13 cellular contexts compared by ENCODE assay signal in the genomic region with DNA sequence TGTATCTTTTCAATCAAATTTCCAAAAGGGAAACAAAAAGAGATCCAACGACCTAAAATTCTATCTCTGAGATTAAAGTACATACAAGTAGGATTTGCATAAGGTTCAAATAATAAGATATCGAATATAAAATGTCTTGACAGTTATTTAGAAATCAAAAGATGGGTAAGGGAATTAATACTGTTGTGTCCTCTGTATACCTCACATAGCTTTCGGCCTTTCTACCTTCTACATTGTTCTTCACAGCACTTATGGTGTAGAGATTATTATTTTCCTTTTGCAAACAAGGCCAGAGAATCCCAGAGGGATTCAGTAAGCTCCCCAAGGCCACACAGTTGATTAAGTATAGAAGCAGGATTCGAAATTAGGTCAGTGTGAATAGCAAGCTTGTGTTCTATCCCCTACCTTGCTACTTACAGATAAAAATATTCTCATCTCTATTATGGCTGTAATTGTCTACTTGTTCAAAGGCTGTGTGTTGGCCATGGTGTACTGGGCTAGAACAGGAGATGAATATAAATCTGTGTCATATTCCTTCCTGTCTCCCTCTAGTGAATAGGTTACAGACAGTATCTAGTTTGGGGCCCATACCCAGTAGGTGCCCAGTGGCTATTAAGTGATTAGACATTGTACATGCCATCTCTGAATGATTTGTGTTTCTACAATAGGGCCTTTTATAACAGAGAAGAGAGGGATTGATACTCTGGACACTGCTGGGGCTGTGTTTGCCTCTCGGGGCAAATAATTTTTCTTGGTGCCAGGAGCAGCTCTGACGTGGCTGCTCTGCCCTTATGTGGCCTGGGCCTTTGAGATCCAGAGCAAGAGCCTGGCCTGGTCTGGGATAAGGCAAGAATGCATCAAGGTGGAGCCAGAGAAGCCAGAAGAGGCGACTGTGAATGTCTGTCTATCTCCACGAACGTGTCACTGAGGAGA.
DNase-seq lines count a peak whose midpoint lies in the region; ATAC-seq, FAIRE-seq and TF ChIP-seq lines count a peak whose summit lies in the region.
"Had no signal": no experiment of that assay in that cellular context is flagged by ENCODE, and none has a peak within 500 bp of the region (broad histone marks: within the 10 kb centered on the region; RNA-seq: fewer than 3 reads in every experiment).

No MANE protein-coding gene starts in this region.

- WGBS in pancreas, 2 donors = 71 to 77% methylated on average over 9 of the region's 9 CpGs

- no peaks in the 10 kb centered on the region for H3K4me1 Mint-ChIP-seq in activated T-cell treated with anti-CD3 and anti-CD28 coated beads, Interleukin-2, amount 50 U/mL, for 24 hours (ENCODE audit: low read depth)
- H3K4me1 Mint-ChIP-seq: activated T-helper 17 cell treated with anti-CD3 and anti-CD28 coated beads, Interleukin-2, amount 50 U/mL, for 72 hours had no signal

- DNase-seq in ACHN = peak; percentile 39
- DNase-seq in amygdala (lab: John Stamatoyannopoulos, UW) = peak in 48 of 56 donors; percentile 1 to 63 (median 26)
- DNase-seq in foreskin keratinocyte = peak in 1 of 2 donors; percentile 10
- no peak for DNase-seq in pancreas
- DNase-seq in kidney glomerular epithelial cell (lab: John Stamatoyannopoulos, UW) = no peak
- no peak for DNase-seq in HuH-7 (ENCODE audit: low spot score)
- DNase-seq in activated T-cell treated with anti-CD3 and anti-CD28 coated beads, Interleukin-2, amount 50 U/mL, for 24 hours = no peak
- no peak for DNase-seq in stimulated activated CD4-positive, alpha-beta T cell treated with anti-CD3 and anti-CD28 coated beads, Interleukin-4, amount 100 ng/mL, for 4 hours
- DNase-seq: AML-193, ovary, SHP77 had no signal

- in situ Hi-C loops in ACHN (cut with HindIII; ENCODE audit: low pct_ligation_motif_present, low pct_unique_long_range_greater_than_20kb, low sequenced_read_pairs) = no loop called here

- intact Hi-C loops in pancreas (cut with DNase I) = no loop called here

- no peaks in the 10 kb centered on the region for H3K36me3 Mint-ChIP-seq in activated T-cell treated with anti-CD3 and anti-CD28 coated beads, Interleukin-2, amount 50 U/mL, for 24 hours (ENCODE audit: low read depth)

- H3K9me3 Mint-ChIP-seq in activated T-cell treated with anti-CD3 and anti-CD28 coated beads, Interleukin-2, amount 50 U/mL, for 24 hours = no peaks in the 10 kb centered on the region

- no peak overlapping the region for H3K4me3 ChIP-seq in pancreas
- H3K4me3 ChIP-seq: ovary had no signal

- TF ChIP-seq CTCF in foreskin keratinocyte (conservative IDR thresholded peaks at IDR 0.05) = no peak
- no peak for TF ChIP-seq CTCF in pancreas (IDR thresholded peaks at IDR 0.05)

- ATAC-seq in foreskin keratinocyte (no peak), pancreas (no peak)
- ATAC-seq: activated CD4-positive, CD25-positive, alpha-beta regulatory T cell treated with anti-CD3 and anti-CD28 coated beads, Interleukin-2, amount 50 U/mL, for 24 hours; activated T-helper 17 cell treated with anti-CD3 and anti-CD28 coated beads, Interleukin-2, amount 50 U/mL, for 72 hours had no signal

- no peak for FAIRE-seq in pancreas (lab: Jason Lieb, UNC)

- no peak overlapping the region for H3K4me3 Mint-ChIP-seq in activated T-cell treated with anti-CD3 and anti-CD28 coated beads, Interleukin-2, amount 50 U/mL, for 24 hours
- H3K4me3 Mint-ChIP-seq: activated T-helper 17 cell treated with anti-CD3 and anti-CD28 coated beads, Interleukin-2, amount 50 U/mL, for 72 hours had no signal

- H3K4me1 ChIP-seq in foreskin keratinocyte (peaks cover 23% of the 10 kb centered on the region), pancreas (no peaks in the 10 kb centered on the region)

- no peaks in the 10 kb centered on the region for H3K36me3 ChIP-seq in pancreas
- H3K36me3 ChIP-seq: ovary had no signal

- no peaks in the 10 kb centered on the region for H3K27me3 ChIP-seq in foreskin keratinocyte
- no peaks in the 10 kb centered on the region for H3K27me3 ChIP-seq in pancreas
- H3K27me3 ChIP-seq: ovary had no signal

- H3K27ac ChIP-seq in foreskin keratinocyte = peak overlapping the region; percentile 71
- H3K27ac ChIP-seq in pancreas = peak overlapping the region; percentile 45 to 67 (median 61)
- H3K27ac ChIP-seq: ovary had no signal

- H3K27me3 Mint-ChIP-seq in activated T-cell treated with anti-CD3 and anti-CD28 coated beads, Interleukin-2, amount 50 U/mL, for 24 hours = no peaks in the 10 kb centered on the region
- H3K27me3 Mint-ChIP-seq: activated T-helper 17 cell treated with anti-CD3 and anti-CD28 coated beads, Interleukin-2, amount 50 U/mL, for 72 hours had no signal

- H3K9me3 ChIP-seq in pancreas = no peaks in the 10 kb centered on the region
- H3K9me3 ChIP-seq: ovary had no signal

- no peak overlapping the region for H3K27ac Mint-ChIP-seq in activated T-cell treated with anti-CD3 and anti-CD28 coated beads, Interleukin-2, amount 50 U/mL, for 24 hours
- H3K27ac Mint-ChIP-seq: activated T-helper 17 cell treated with anti-CD3 and anti-CD28 coated beads, Interleukin-2, amount 50 U/mL, for 72 hours had no signal

Comparison
In these comparisons a context has a peak if more than half of its experiments do, and no peak if none do; other contexts are left out.
1. DNase-seq: peak in ACHN (single experiment) and amygdala (48 of 56); none in pancreas (0 of 6), kidney glomerular epithelial cell (single experiment), HuH-7 (single experiment), activated T-cell treated with anti-CD3 and anti-CD28 coated beads, Interleukin-2, amount 50 U/mL, for 24 hours (single experiment) and stimulated activated CD4-positive, alpha-beta T cell treated with anti-CD3 and anti-CD28 coated beads, Interleukin-4, amount 100 ng/mL, for 4 hours (0 of 2).